In the genomic region with DNA sequence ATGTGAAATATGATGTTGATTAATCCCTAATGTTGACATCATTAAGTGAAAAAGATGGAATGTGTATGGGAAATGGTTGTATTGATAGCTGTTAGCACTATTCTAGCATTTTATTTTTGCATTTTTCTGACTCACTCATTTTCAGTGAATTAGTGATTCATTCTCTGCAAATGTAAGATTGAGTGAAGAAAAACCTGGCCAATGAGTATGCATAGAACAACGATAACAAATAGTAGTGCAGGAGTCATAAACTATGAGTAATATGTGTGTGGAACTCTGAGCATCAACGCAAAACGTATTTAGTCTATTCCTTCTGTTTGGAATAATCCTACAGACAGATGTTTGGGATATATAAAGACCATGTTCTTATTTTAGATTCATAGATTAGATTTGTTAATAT, we compare ENCODE assay signal across 1 cellular context.
TF ChIP-seq lines count a peak whose summit lies in the region.

No MANE protein-coding gene starts in this region.

TF ChIP-seq in IMR-90, 13 proteins besides CTCF, POLR2A, EP300 and RAD21 (continued from another document):
- TF ChIP-seq, protein P1, sequence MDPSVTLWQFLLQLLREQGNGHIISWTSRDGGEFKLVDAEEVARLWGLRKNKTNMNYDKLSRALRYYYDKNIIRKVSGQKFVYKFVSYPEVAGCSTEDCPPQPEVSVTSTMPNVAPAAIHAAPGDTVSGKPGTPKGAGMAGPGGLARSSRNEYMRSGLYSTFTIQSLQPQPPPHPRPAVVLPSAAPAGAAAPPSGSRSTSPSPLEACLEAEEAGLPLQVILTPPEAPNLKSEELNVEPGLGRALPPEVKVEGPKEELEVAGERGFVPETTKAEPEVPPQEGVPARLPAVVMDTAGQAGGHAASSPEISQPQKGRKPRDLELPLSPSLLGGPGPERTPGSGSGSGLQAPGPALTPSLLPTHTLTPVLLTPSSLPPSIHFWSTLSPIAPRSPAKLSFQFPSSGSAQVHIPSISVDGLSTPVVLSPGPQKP (IDR thresholded peaks at IDR 0.05; ENCODE audit: borderline replicate concordance, low read depth, low read length), result no peak
TF ChIP-seq in IMR-90: peak in this region for 2.
